8 cellular contexts compared by ENCODE assay signal in genomic region chr15:40054746-40055575, GRCh38.
DNase-seq lines count a peak whose midpoint lies in the region; ATAC-seq and TF ChIP-seq lines count a peak whose summit lies in the region.

No MANE protein-coding gene starts in this region.

- H3K9me3 Mint-ChIP-seq in memory B cell: no peaks in the 10 kb centered on the region

- peak; percentile 80 for ATAC-seq in HG02588 (IDR thresholded peaks at IDR 0.05; ENCODE audit: unreplicated experiment)
- ATAC-seq in memory B cell (ENCODE audit: low read depth): peak; percentile 90

- no peak for TF ChIP-seq CTCF in 22Rv1 (IDR thresholded peaks at IDR 0.05)
- no peak for TF ChIP-seq CTCF in GM10248 (IDR thresholded peaks at IDR 0.05; ENCODE audit: control extremely low read depth, extremely low read depth, low read depth, missing control alignments)

- DNase-seq in GM10248 (ENCODE audit: extremely low spot score) (peak; percentile 79), NCI-H1092 (lab: John Stamatoyannopoulos, UW) (peak; percentile 45), memory B cell (ENCODE audit: low spot score in 2 of 2) (peak in 1 of 2 donors; percentile 32), NCI-H128 (lab: John Stamatoyannopoulos, UW; ENCODE audit: unreplicated experiment) (no peak), amniotic stem cell (lab: John Stamatoyannopoulos, UW) (no peak)
- peak; percentile 69 for DNase-seq in activated effector memory CD4-positive, alpha-beta T cell treated with anti-CD3 and anti-CD28 coated beads, Interleukin-2, amount 50 U/mL, for 16 hours

- POLR2A ChIA-PET in GM10248 (lab: Yijun Ruan, JAX): interaction anchor here (1.5 kb wide), 1 partner anchor 10 kb away, joined by 3 read pairs; no protein-coding TSS in a partner anchor

- peak overlapping the region; percentile 54 for H3K27ac ChIP-seq in 22Rv1

- H3K27me3 Mint-ChIP-seq in memory B cell: peaks cover 2% of the 10 kb centered on the region

- peak overlapping the region; percentile 75 for H3K4me3 Mint-ChIP-seq in memory B cell

- H3K27ac Mint-ChIP-seq in memory B cell: peak overlapping the region; percentile 70

- CTCF ChIA-PET in GM10248 (lab: Yijun Ruan, JAX): interaction anchor here (0.8 to 5.6 kb wide), 12 partner anchors 9 to 220 kb away, joined by 3 to 57 read pairs (median 5); no protein-coding TSS in a partner anchor

- H3K36me3 Mint-ChIP-seq in memory B cell: peaks cover 2% of the 10 kb centered on the region

- peaks cover 48% of the 10 kb centered on the region for H3K4me1 Mint-ChIP-seq in memory B cell

Comparison
In these comparisons a context has a peak if more than half of its experiments do, and no peak if none do; other contexts are left out.
1. DNase-seq: peak in GM10248 (single experiment), NCI-H1092 (single experiment) and activated effector memory CD4-positive, alpha-beta T cell treated with anti-CD3 and anti-CD28 coated beads, Interleukin-2, amount 50 U/mL, for 16 hours (single experiment); none in NCI-H128 (single experiment) and amniotic stem cell (single experiment).